Comparison of ENCODE assay signal across 2 cellular contexts in the genomic region with DNA sequence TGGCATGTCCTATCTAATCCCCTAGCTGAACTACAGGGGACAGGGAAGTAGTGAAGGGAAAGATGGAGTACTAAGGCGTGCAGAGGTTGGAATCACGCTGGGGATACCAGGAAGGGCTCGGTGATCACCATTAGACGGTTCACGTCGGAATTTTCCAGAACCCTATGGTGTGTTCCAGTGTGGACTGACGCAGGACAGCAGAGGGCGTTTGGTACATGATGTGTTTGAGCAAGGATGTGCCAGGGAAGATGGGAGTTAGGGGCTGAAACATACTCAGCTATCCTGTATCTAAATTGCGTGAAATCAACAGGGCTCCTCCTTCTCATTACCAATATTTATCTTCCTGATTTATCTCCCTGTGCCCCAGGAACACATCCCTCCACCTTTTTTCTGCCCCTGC.
TF ChIP-seq lines count a peak whose summit lies in the region.

No MANE protein-coding gene starts in this region.

TF ChIP-seq in GM12891, 5 proteins besides CTCF, POLR2A, EP300 and RAD21:
- TF ChIP-seq SPI1 (IDR thresholded peaks at IDR 0.05; ENCODE audit: low read depth, low read length), result no peak

TF ChIP-seq in K562, 482 proteins besides CTCF, POLR2A, EP300 and RAD21:
- TF ChIP-seq SUPT5H (IDR thresholded peaks at IDR 0.05) (peak; percentile 45; the same call in 1 of the 2 replicates), BACH1 (tag; IDR thresholded peaks at IDR 0.05) (no peak), DACH1 (IDR thresholded peaks at IDR 0.05; ENCODE audit: partially characterized antibody) (no peak)
